Comparison of ENCODE assay signal across 13 cellular contexts in genomic region chr20:35166242-35166830, GRCh38. TPM values are rescaled to one million over a fixed set of nuclear protein-coding genes. Genes with fewer than 3 reads are reported as not detected.
DNase-seq lines count a peak whose midpoint lies in the region; ATAC-seq and TF ChIP-seq lines count a peak whose summit lies in the region.
"Had no signal": no experiment of that assay in that cellular context is flagged by ENCODE, and none has a peak within 500 bp of the region (broad histone marks: within the 10 kb centered on the region; RNA-seq: fewer than 3 reads in every experiment).

No MANE protein-coding gene starts in this region.

- no peak overlapping the region for H3K23ac ChIP-seq in trophoblast cell (ENCODE audit: low read length)

- no CpG with 5 or more reads among the region's 5 CpGs for WGBS in trophoblast cell (ENCODE audit: extremely low coverage, insufficient coverage, insufficient read length)

- no peak overlapping the region for H2AK5ac ChIP-seq in trophoblast cell (ENCODE audit: low read length)

- no peak overlapping the region for H3K4me2 ChIP-seq in trophoblast cell (ENCODE audit: low read length)

- no peak overlapping the region for H3K18ac ChIP-seq in trophoblast cell (ENCODE audit: low read length)

- no peaks in the 10 kb centered on the region for H3K27me3 ChIP-seq in left ventricle myocardium inferior (ENCODE audit: low read depth)
- no peaks in the 10 kb centered on the region for H3K27me3 ChIP-seq in trophoblast cell (ENCODE audit: insufficient read depth, low read length)

- H3K9me3 ChIP-seq in left ventricle myocardium inferior (replicated peaks) (peaks cover 3% of the 10 kb centered on the region), trophoblast cell (ENCODE audit: insufficient read depth, low read depth, low read length) (no peaks in the 10 kb centered on the region)

- H3K4me3 ChIP-seq in left ventricle myocardium inferior (no peak overlapping the region), trophoblast cell (ENCODE audit: low read depth, low read length) (peak overlapping the region; percentile 8)

- H3K4ac ChIP-seq in trophoblast cell (ENCODE audit: low read depth, low read length): no peak overlapping the region

- H3K9ac ChIP-seq in trophoblast cell (ENCODE audit: low read length): no peak overlapping the region

- no peak overlapping the region for H3K27ac Mint-ChIP-seq in HFFc6
- no peak overlapping the region for H3K27ac Mint-ChIP-seq in activated naive CD8-positive, alpha-beta T cell treated with anti-CD3 and anti-CD28 coated beads, Interleukin-2, amount 50 U/mL, for 24 hours

- H3K4me1 ChIP-seq in left ventricle myocardium inferior: peaks cover 16% of the 10 kb centered on the region
- no peaks in the 10 kb centered on the region for H3K4me1 ChIP-seq in trophoblast cell (ENCODE audit: control insufficient read depth in 1 of 2, insufficient read depth in 2 of 2, low read length in 2 of 2)

- POLR2A ChIA-PET in RWPE1 (lab: Yijun Ruan, JAX; ENCODE audit: low non-redundant PET): interaction anchor here (0.6 to 1.2 kb wide), 2 partner anchors 19 to 27 kb away, joined by 4 to 6 read pairs; partner anchors contain the start of gene EDEM2

- H3K79me2 ChIP-seq in trophoblast cell (ENCODE audit: control insufficient read depth, insufficient read depth, low read length, poor library complexity): no peaks in the 10 kb centered on the region

- DNase-seq in GF-D8 (lab: John Stamatoyannopoulos, UW): peak; percentile 93
- peak; percentile 80 for DNase-seq in UCSD-AML1 (lab: John Stamatoyannopoulos, UW; ENCODE audit: unreplicated experiment)
- DNase-seq in left ventricle myocardium inferior: peak; percentile 70
- DNase-seq in trophoblast cell: no peak
- DNase-seq in RWPE1 (ENCODE audit: low spot score): no peak
- no peak for DNase-seq in HFFc6
- DNase-seq in activated naive CD8-positive, alpha-beta T cell treated with anti-CD3 and anti-CD28 coated beads, Interleukin-2, amount 50 U/mL, for 24 hours: no peak
- DNase-seq in T1000 (lab: John Stamatoyannopoulos, UW): no peak
- DNase-seq: activated T-cell treated with anti-CD3 and anti-CD28 coated beads, Interleukin-2, amount 50 U/mL, for 1 hour; CD4-positive, alpha-beta memory T cell; naive B cell; T-helper 1 cell had no signal

- H2AFZ ChIP-seq in trophoblast cell (ENCODE audit: insufficient read depth, low read length, poor library complexity): no peak overlapping the region

- H4K91ac ChIP-seq in trophoblast cell (ENCODE audit: low read depth, low read length): no peak overlapping the region

- H4K12ac ChIP-seq in trophoblast cell (ENCODE audit: low read depth, low read length): no peak overlapping the region

- H3K14ac ChIP-seq in trophoblast cell (ENCODE audit: low read length): no peak overlapping the region

- no peak for TF ChIP-seq CTCF in left ventricle myocardium inferior (IDR thresholded peaks at IDR 0.05; ENCODE audit: borderline replicate concordance)
- TF ChIP-seq CTCF in RWPE1 (conservative IDR thresholded peaks at IDR 0.05; ENCODE audit: low read depth): no peak
- TF ChIP-seq CTCF in HFFc6 (IDR thresholded peaks at IDR 0.05): no peak

- ATAC-seq in activated naive CD8-positive, alpha-beta T cell treated with anti-CD3 and anti-CD28 coated beads, Interleukin-2, amount 50 U/mL, for 24 hours: no peak

- no peak overlapping the region for H2BK12ac ChIP-seq in trophoblast cell (ENCODE audit: low read length)

- intact Hi-C loops in left ventricle myocardium inferior (cut with micrococcal nuclease): no loop called here

- CTCF ChIA-PET in RWPE1 (lab: Yijun Ruan, JAX): interaction anchor here (0.6 to 1.6 kb wide), 6 partner anchors 16 to 1391 kb away, joined by 3 to 5 read pairs (median 4); partner anchors contain the start of gene EDEM2

- H3K4me3 Mint-ChIP-seq in HFFc6: no peak overlapping the region
- H3K4me3 Mint-ChIP-seq in activated naive CD8-positive, alpha-beta T cell treated with anti-CD3 and anti-CD28 coated beads, Interleukin-2, amount 50 U/mL, for 24 hours: no peak overlapping the region
- H3K4me3 Mint-ChIP-seq: central memory CD8-positive, alpha-beta T cell; naive B cell had no signal

- peak overlapping the region; percentile 68 for H3K27ac ChIP-seq in left ventricle myocardium inferior (replicated peaks)
- no peak overlapping the region for H3K27ac ChIP-seq in trophoblast cell (ENCODE audit: low read depth, low read length)
- no peak overlapping the region for H3K27ac ChIP-seq in RWPE1

- no peaks in the 10 kb centered on the region; the same call in 1 of the 2 replicates for H3K9me3 Mint-ChIP-seq in HFFc6
- H3K9me3 Mint-ChIP-seq in activated naive CD8-positive, alpha-beta T cell treated with anti-CD3 and anti-CD28 coated beads, Interleukin-2, amount 50 U/mL, for 24 hours: peaks cover 4% of the 10 kb centered on the region
- H3K9me3 Mint-ChIP-seq: central memory CD8-positive, alpha-beta T cell had no signal

- H3K79me1 ChIP-seq in trophoblast cell (ENCODE audit: low read length): no peaks in the 10 kb centered on the region

- H3K36me3 Mint-ChIP-seq in HFFc6 (ENCODE audit: low read depth): no peaks in the 10 kb centered on the region
- peaks cover 2% of the 10 kb centered on the region for H3K36me3 Mint-ChIP-seq in activated naive CD8-positive, alpha-beta T cell treated with anti-CD3 and anti-CD28 coated beads, Interleukin-2, amount 50 U/mL, for 24 hours (ENCODE audit: low read depth)
- H3K36me3 Mint-ChIP-seq: naive B cell had no signal

- H3K36me3 ChIP-seq in left ventricle myocardium inferior (no peaks in the 10 kb centered on the region), trophoblast cell (ENCODE audit: control insufficient read depth in 1 of 2, insufficient read depth in 2 of 2, low read length in 2 of 2) (no peaks in the 10 kb centered on the region)

- H3K27me3 Mint-ChIP-seq in HFFc6 (ENCODE audit: insufficient read depth): peaks cover 15% of the 10 kb centered on the region
- no peaks in the 10 kb centered on the region for H3K27me3 Mint-ChIP-seq in activated naive CD8-positive, alpha-beta T cell treated with anti-CD3 and anti-CD28 coated beads, Interleukin-2, amount 50 U/mL, for 24 hours
- H3K27me3 Mint-ChIP-seq: central memory CD8-positive, alpha-beta T cell; naive B cell had no signal

- H4K8ac ChIP-seq in trophoblast cell (ENCODE audit: low read depth, low read length): no peak overlapping the region

- no peak overlapping the region for H2BK5ac ChIP-seq in trophoblast cell (ENCODE audit: low read depth, low read length, poor library complexity)

- no peak overlapping the region for H2BK120ac ChIP-seq in trophoblast cell (ENCODE audit: insufficient read depth, low read length, poor library complexity)

- H3K4me1 Mint-ChIP-seq in HFFc6 (ENCODE audit: low read depth): peaks cover 15% of the 10 kb centered on the region
- peaks cover 11% of the 10 kb centered on the region for H3K4me1 Mint-ChIP-seq in activated naive CD8-positive, alpha-beta T cell treated with anti-CD3 and anti-CD28 coated beads, Interleukin-2, amount 50 U/mL, for 24 hours

RNA-seq across cellular contexts. Expression of gene PROCR, which starts 5.5 kb away (rescaled TPM):
- total RNA-seq in left ventricle myocardium inferior: 9.8 TPM
- 17.1 and 18.6 TPM in 2 replicates for polyA plus RNA-seq in trophoblast cell (2013)
- total RNA-seq in HFFc6 (2021; fragmentation: NEBNext Ultra II Directional; extraction: Animal tissue kit (Norgen Biotek cat#: 25700)): 10 to 100 TPM; 21.0 to 29.6 (median 23.4) TPM

RNA-seq across cellular contexts. Expression of gene EDEM2, which starts 19.2 kb away (rescaled TPM):
- total RNA-seq in left ventricle myocardium inferior: 10.4 TPM
- polyA plus RNA-seq in trophoblast cell (2013): 34.7 and 35.9 TPM in 2 replicates
- 10 to 100 TPM; 29.5 to 33.3 (median 32.0) TPM for total RNA-seq in HFFc6 (2021; fragmentation: NEBNext Ultra II Directional; extraction: Animal tissue kit (Norgen Biotek cat#: 25700))

Comparison
In these comparisons a context has a peak if more than half of its experiments do, and no peak if none do; other contexts are left out.
1. DNase-seq: peak in GF-D8 (single experiment), UCSD-AML1 (single experiment) and left ventricle myocardium inferior (single experiment); none in trophoblast cell (0 of 2), RWPE1 (single experiment), HFFc6 (single experiment), activated naive CD8-positive, alpha-beta T cell treated with anti-CD3 and anti-CD28 coated beads, Interleukin-2, amount 50 U/mL, for 24 hours (single experiment) and T1000 (single experiment).